In genomic region chr12:15779925-15780324, GRCh38 we compare ENCODE assay signal across 26 cellular contexts. TPM values are rescaled to one million over a fixed set of nuclear protein-coding genes. Genes with fewer than 3 reads are reported as not detected.
DNase-seq lines count a peak whose midpoint lies in the region; ATAC-seq, FAIRE-seq and TF ChIP-seq lines count a peak whose summit lies in the region.
"Had no signal": no experiment of that assay in that cellular context is flagged by ENCODE, and none has a peak within 500 bp of the region (broad histone marks: within the 10 kb centered on the region; RNA-seq: fewer than 3 reads in every experiment).

No MANE protein-coding gene starts in this region.

- H3K4me1 ChIP-seq in hepatocyte (ENCODE audit: insufficient read depth) = peaks cover 27% of the 10 kb centered on the region
- peaks cover 14% of the 10 kb centered on the region for H3K4me1 ChIP-seq in testis

- no peaks in the 10 kb centered on the region for H3K27me3 Mint-ChIP-seq in brain

- peaks cover 90% of the 10 kb centered on the region for H3K79me2 ChIP-seq in hepatocyte

- H3K27ac Mint-ChIP-seq in brain = peak overlapping the region in 4 of 5 experiments; percentile 16 to 83 (median 72)
- H3K27ac Mint-ChIP-seq: CD8-positive, alpha-beta T cell; memory B cell; natural killer cell had no signal

- no peak overlapping the region for H2AFZ ChIP-seq in hepatocyte

- H3K36me3 ChIP-seq in hepatocyte (replicated peaks; ENCODE audit: insufficient read depth, low read depth) (no peaks in the 10 kb centered on the region), testis (ENCODE audit: low read depth, missing control alignments) (no peaks in the 10 kb centered on the region)
- H3K36me3 ChIP-seq: heart left ventricle, ovary, right atrium auricular region, thyroid gland had no signal

- ATAC-seq in HG02642 (IDR thresholded peaks at IDR 0.05; ENCODE audit: poor library complexity, unreplicated experiment) = no peak
- ATAC-seq in GM21529 (IDR thresholded peaks at IDR 0.05; ENCODE audit: unreplicated experiment) = no peak
- ATAC-seq: CD8-positive, alpha-beta T cell; natural killer cell; stimulated activated naive CD8-positive, alpha-beta T cell treated with anti-CD3 and anti-CD28 coated beads, Interleukin-15, Interleukin-2, amounts not matched to agents 100 U/mL and 50 U/mL, for 24 hours had no signal

- H3K27ac ChIP-seq in hepatocyte = peak overlapping the region; percentile 45
- H3K27ac ChIP-seq in testis = peak overlapping the region; percentile 10 to 22
- H3K27ac ChIP-seq: heart left ventricle, ovary, right atrium auricular region, thyroid gland had no signal

- H3K4me2 ChIP-seq in hepatocyte = peak overlapping the region; percentile 52

- H3K36me3 Mint-ChIP-seq in brain = peaks cover 5% of the 10 kb centered on the region
- H3K36me3 Mint-ChIP-seq: CD8-positive, alpha-beta T cell; memory B cell; natural killer cell had no signal

- H3K27me3 ChIP-seq in hepatocyte (no peaks in the 10 kb centered on the region), testis (no peaks in the 10 kb centered on the region)
- H3K27me3 ChIP-seq: heart left ventricle, ovary, right atrium auricular region, thyroid gland had no signal

- WGBS in hepatocyte (ENCODE audit: low lambda C conversion rate, missing lambda C conversion rate) = 70% methylated on average over 2 of the region's 2 CpGs
- WGBS in testis, 2 donors = 32 to 38% methylated on average over 2 of the region's 2 CpGs

- peak; percentile 23 for FAIRE-seq in H54 (lab: Jason Lieb, UNC)

- TF ChIP-seq POLR2A in H54 (IDR thresholded peaks at IDR 0.05; ENCODE audit: low read depth, low read length) (no peak), testis (IDR thresholded peaks at IDR 0.05) (no peak)

- H3K9me3 ChIP-seq in hepatocyte (ENCODE audit: low read depth) (no peaks in the 10 kb centered on the region), testis (no peaks in the 10 kb centered on the region)
- H3K9me3 ChIP-seq: heart left ventricle, ovary, right atrium auricular region, thyroid gland had no signal

- intact Hi-C loops in testis (cut with DNase I; ENCODE audit: low total_unique reads) = no loop called here

- DNase-seq in H54 (ENCODE audit: insufficient read length, low spot score) (no peak), hepatocyte (ENCODE audit: low spot score) (no peak), testis (no peak), UCSD-AML1 (lab: John Stamatoyannopoulos, UW; ENCODE audit: unreplicated experiment) (no peak)
- DNase-seq: activated CD4-positive, alpha-beta T cell treated with anti-CD3 and anti-CD28 coated beads, Interleukin-2, amount 50 U/mL, for 48 hours; activated CD4-positive, CD25-positive, alpha-beta regulatory T cell; activated CD8-positive, alpha-beta memory T cell treated with anti-CD3 and anti-CD28 coated beads, Interleukin-2, amount 50 U/mL, for 4 hours; activated naive CD4-positive, alpha-beta T cell treated with anti-CD3 and anti-CD28 coated beads, Interleukin-2, amount 50 U/mL, for 16 hours; CD8-positive, alpha-beta T cell; GOT3; heart left ventricle; Kasumi-1; natural killer cell; NCI-H1694 treated with DMSO at 0.1 percent for 48 hours; NCI-H524 treated with DMSO at 0.1 percent for 48 hours; ovary; stimulated activated CD4-positive, alpha-beta T cell treated with anti-CD3 and anti-CD28 coated beads, Interleukin-4, amount 100 ng/mL, for 4 hours; stimulated activated naive CD8-positive, alpha-beta T cell treated with anti-CD3 and anti-CD28 coated beads, Interleukin-15, Interleukin-2, amounts not matched to agents 100 U/mL and 50 U/mL, for 24 hours; T-helper 9 cell; thyroid gland had no signal

- TF ChIP-seq CTCF in brain (conservative IDR thresholded peaks at IDR 0.05) (no peak), hepatocyte (IDR thresholded peaks at IDR 0.05; ENCODE audit: poor library complexity) (no peak), testis (IDR thresholded peaks at IDR 0.05) (no peak)

- peaks cover 3% of the 10 kb centered on the region for H4K20me1 ChIP-seq in hepatocyte (ENCODE audit: insufficient read depth, poor library complexity, severe bottlenecking)

- H3K9me3 Mint-ChIP-seq in brain = peaks cover 0 to 7% (median 0%) of the 10 kb centered on the region in 5 experiments
- H3K9me3 Mint-ChIP-seq: CD8-positive, alpha-beta T cell; central memory CD8-positive, alpha-beta T cell; memory B cell; natural killer cell had no signal

- H3K4me3 ChIP-seq in hepatocyte (no peak overlapping the region), testis (no peak overlapping the region)
- H3K4me3 ChIP-seq: heart left ventricle, ovary, right atrium auricular region, thyroid gland had no signal

- no peaks in the 10 kb centered on the region for H3K9me2 ChIP-seq in hepatocyte (replicated peaks; ENCODE audit: insufficient read depth)

- H3K4me3 Mint-ChIP-seq in brain = peak overlapping the region in 3 of 5 experiments; percentile 17 to 73 (median 31)
- H3K4me3 Mint-ChIP-seq: CD8-positive, alpha-beta T cell; central memory CD8-positive, alpha-beta T cell; memory B cell; natural killer cell had no signal

- H3K4me1 Mint-ChIP-seq in brain = peaks cover 81% of the 10 kb centered on the region
- H3K4me1 Mint-ChIP-seq: central memory CD8-positive, alpha-beta T cell; memory B cell; natural killer cell had no signal

RNA-seq across cellular contexts. Expression of gene EPS8, which starts 9.3 kb away (rescaled TPM):
- polyA plus RNA-seq in brain (ENCODE audit: insufficient read depth, low read depth, low replicate concordance) (13.0 TPM), hepatocyte (43.1 and 44.2 TPM in 2 replicates), testis (ENCODE audit: insufficient read depth, low read depth, low replicate concordance) (40.0 TPM)
- total RNA-seq in hepatocyte (71.0 and 83.2 TPM in 2 replicates), testis (10 to 100 TPM; 65.3 to 81.8 TPM)
